Comparison of ENCODE assay signal across 1 cellular context in the genomic region with DNA sequence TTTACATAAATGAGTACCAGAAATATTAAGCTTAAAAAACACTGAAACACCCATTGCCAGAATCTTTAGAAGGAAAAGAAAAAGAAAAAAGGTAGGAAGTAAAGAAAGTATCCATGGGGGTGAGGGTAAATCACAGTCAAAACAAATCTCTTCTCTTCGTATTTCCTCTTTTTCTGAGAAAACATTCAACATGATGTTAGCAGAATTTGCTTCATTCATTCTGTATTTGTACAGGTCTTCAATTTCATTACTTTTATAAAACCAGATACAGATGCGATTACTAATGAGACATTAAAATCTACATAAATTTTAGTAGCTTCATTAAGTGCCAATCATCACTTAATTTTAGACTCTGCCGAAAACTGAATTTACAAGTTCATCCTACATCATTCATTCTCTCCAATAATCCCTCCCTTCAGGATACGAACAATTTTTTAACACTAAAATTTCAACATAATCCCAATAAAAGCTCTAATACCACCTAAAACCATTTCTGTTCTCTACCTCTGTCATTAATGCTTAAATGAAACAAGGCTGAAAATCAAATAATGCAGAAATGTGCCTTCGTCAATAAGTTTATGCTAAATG.
TF ChIP-seq lines count a peak whose summit lies in the region.

No MANE protein-coding gene starts in this region.

TF ChIP-seq in endothelial cell of umbilical vein, 7 proteins besides CTCF, POLR2A, EP300 and RAD21 (continued from another document):
- TF ChIP-seq POLR2AphosphoS5 (IDR thresholded peaks at IDR 0.05; ENCODE audit: insufficient read depth, low read depth, low read length): no peak
